In the genomic region with DNA sequence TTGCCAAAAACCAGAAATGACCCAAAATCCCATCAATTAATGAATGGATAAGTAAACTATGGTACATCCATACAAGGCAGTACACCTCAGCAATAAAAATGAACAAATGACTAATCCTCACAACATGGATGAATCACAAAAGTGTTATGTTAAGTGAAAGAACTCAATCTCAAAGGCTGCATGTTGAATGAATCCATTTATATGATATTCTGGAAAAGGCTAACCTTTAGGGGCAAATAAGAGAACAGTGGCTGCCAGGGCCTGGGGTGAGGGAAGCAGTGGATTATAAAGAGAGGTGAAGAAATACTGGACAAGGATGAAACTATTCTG, we compare ENCODE assay signal across 24 cellular contexts. TPM values are rescaled to one million over a fixed set of nuclear protein-coding genes. Genes with fewer than 3 reads are reported as not detected.
DNase-seq lines count a peak whose midpoint lies in the region; ATAC-seq and TF ChIP-seq lines count a peak whose summit lies in the region.
"Had no signal": no experiment of that assay in that cellular context is flagged by ENCODE, and none has a peak within 500 bp of the region (broad histone marks: within the 10 kb centered on the region; RNA-seq: fewer than 3 reads in every experiment).

No MANE protein-coding gene starts in this region.

- H3K36me3 Mint-ChIP-seq in activated T-cell treated with anti-CD3 and anti-CD28 coated beads, Interleukin-2, amount 50 U/mL, for 4 hours (ENCODE audit: insufficient read depth), result no peaks in the 10 kb centered on the region
- no peaks in the 10 kb centered on the region for H3K36me3 Mint-ChIP-seq in immature natural killer cell
- H3K36me3 Mint-ChIP-seq: naive B cell had no signal

- peaks cover 9% of the 10 kb centered on the region for H3K27me3 Mint-ChIP-seq in activated T-cell treated with anti-CD3 and anti-CD28 coated beads, Interleukin-2, amount 50 U/mL, for 4 hours (ENCODE audit: low read depth)
- peaks cover 0 to 26% (median 4%) of the 10 kb centered on the region in 3 donors for H3K27me3 Mint-ChIP-seq in immature natural killer cell (ENCODE audit: low read depth in 3 of 3)

- ATAC-seq in activated T-cell treated with anti-CD3 and anti-CD28 coated beads, Interleukin-2, amount 50 U/mL, for 4 hours, result no peak
- ATAC-seq: gastrocnemius medialis, left cardiac atrium had no signal

- no peak overlapping the region for H3K4me3 Mint-ChIP-seq in activated T-cell treated with anti-CD3 and anti-CD28 coated beads, Interleukin-2, amount 50 U/mL, for 4 hours
- no peak overlapping the region for H3K4me3 Mint-ChIP-seq in immature natural killer cell
- H3K4me3 Mint-ChIP-seq: dendritic cell treated with granulocyte-macrophage colony-stimulating factor and Interleukin-4, amounts not matched to agents 40 ng/mL and 50 ng/mL, for 4 days; naive B cell; T-helper 1 cell treated with Interleukin-12 subunit alpha and Interleukin-12 subunit beta and Interleukin-4 antibody, amounts not matched to agents 30 μg/mL and 1 μg/mL, for 36 hours had no signal

- DNase-seq in Daoy (ENCODE audit: low read depth) (peak; percentile 8), MG63 (peak; percentile 7), astrocyte of the spinal cord (ENCODE audit: low read depth, low spot score) (peak; percentile 14), kidney glomerular epithelial cell (lab: John Stamatoyannopoulos, UW) (peak; percentile 5), immature natural killer cell (no peak), SHP77 treated with DMSO at 0.1 percent for 48 hours (lab: John Stamatoyannopoulos, UW) (no peak), NCI-H2196 (lab: John Stamatoyannopoulos, UW; ENCODE audit: unreplicated experiment) (no peak)
- no peak for DNase-seq in activated T-cell treated with anti-CD3 and anti-CD28 coated beads, Interleukin-2, amount 50 U/mL, for 4 hours
- DNase-seq: activated CD4-positive, alpha-beta T cell treated with anti-CD3 and anti-CD28 coated beads, Interleukin-2, amount 50 U/mL, for 1 hour; activated CD8-positive, alpha-beta memory T cell treated with anti-CD3 and anti-CD28 coated beads, Interleukin-2, amount 50 U/mL, for 4 hours; CD4-positive, alpha-beta memory T cell; gastrocnemius medialis; Karpas-422; left cardiac atrium; mesendoderm; naive B cell; NCI-H1105; NCI-H510A; right cardiac atrium; Right ventricle myocardium superior had no signal

- H3K4me1 Mint-ChIP-seq in activated T-cell treated with anti-CD3 and anti-CD28 coated beads, Interleukin-2, amount 50 U/mL, for 4 hours (ENCODE audit: low read depth), result no peaks in the 10 kb centered on the region
- H3K4me1 Mint-ChIP-seq in immature natural killer cell, result no peaks in the 10 kb centered on the region
- H3K4me1 Mint-ChIP-seq: naive B cell had no signal

- TF ChIP-seq CTCF in astrocyte of the spinal cord (IDR thresholded peaks at IDR 0.05; ENCODE audit: low read depth, low read length), result no peak

- H3K9me3 ChIP-seq in MG63, result peaks cover 8% of the 10 kb centered on the region
- H3K9me3 ChIP-seq: gastrocnemius medialis, vagina had no signal

- no peaks in the 10 kb centered on the region for H3K27me3 ChIP-seq in MG63
- H3K27me3 ChIP-seq: cardiac muscle cell, gastrocnemius medialis, vagina had no signal

- in situ Hi-C loops in astrocyte of the spinal cord (cut with HindIII; ENCODE audit: low sequenced_read_pairs), result no loop called here

- peak overlapping the region in 1 of 6 donors; percentile 13 for H3K27ac Mint-ChIP-seq in immature natural killer cell
- H3K27ac Mint-ChIP-seq: CD4-positive, alpha-beta memory T cell; dendritic cell treated with granulocyte-macrophage colony-stimulating factor and Interleukin-4, amounts not matched to agents 40 ng/mL and 50 ng/mL, for 4 days; naive B cell; T-helper 1 cell treated with Interleukin-12 subunit alpha and Interleukin-12 subunit beta and Interleukin-4 antibody, amounts not matched to agents 30 μg/mL and 1 μg/mL, for 36 hours had no signal

- H3K4me3 ChIP-seq in MG63 (no peak overlapping the region), astrocyte of the spinal cord (ENCODE audit: low read depth, low read length) (no peak overlapping the region)
- H3K4me3 ChIP-seq: cardiac muscle cell, gastrocnemius medialis, vagina had no signal

- peaks cover 13% of the 10 kb centered on the region for H3K9me3 Mint-ChIP-seq in activated T-cell treated with anti-CD3 and anti-CD28 coated beads, Interleukin-2, amount 50 U/mL, for 4 hours
- peaks cover 0 to 5% (median 1%) of the 10 kb centered on the region in 6 donors for H3K9me3 Mint-ChIP-seq in immature natural killer cell

- H3K36me3 ChIP-seq in MG63, result no peaks in the 10 kb centered on the region
- H3K36me3 ChIP-seq: cardiac muscle cell, gastrocnemius medialis, vagina had no signal

RNA-seq across cellular contexts. Expression of a gene that starts 46.1 kb away (rescaled TPM):
- 13.8 and 18.8 TPM in 2 replicates for total RNA-seq in Daoy (2014; rRNA removed; shearing (Covaris generic))
- total RNA-seq in MG63 (2014; rRNA removed; shearing (Covaris generic); ENCODE audit: low replicate concordance), result 2.8 and 6.3 TPM in 2 replicates
- 10 to 100 TPM; 40.6 to 56.2 (median 54.3) TPM for total RNA-seq in activated T-cell treated with anti-CD3 and anti-CD28 coated beads, Interleukin-2, amount 50 U/mL, for 4 hours
- polyA plus RNA-seq in immature natural killer cell, result 1 to 10 TPM in 2 of 3 donors, under 1 TPM in 1; 0.88 to 3.6 (median 2.4) TPM

Comparison
In these comparisons a context has a peak if more than half of its experiments do, and no peak if none do; other contexts are left out.
1. DNase-seq: peak in Daoy (single experiment), MG63 (single experiment), astrocyte of the spinal cord (single experiment) and kidney glomerular epithelial cell (single experiment); none in activated T-cell treated with anti-CD3 and anti-CD28 coated beads, Interleukin-2, amount 50 U/mL, for 4 hours (single experiment), immature natural killer cell (0 of 3), SHP77 treated with DMSO at 0.1 percent for 48 hours (single experiment) and NCI-H2196 (single experiment).